ENCODE assay signal across 8 cellular contexts in the genomic region with DNA sequence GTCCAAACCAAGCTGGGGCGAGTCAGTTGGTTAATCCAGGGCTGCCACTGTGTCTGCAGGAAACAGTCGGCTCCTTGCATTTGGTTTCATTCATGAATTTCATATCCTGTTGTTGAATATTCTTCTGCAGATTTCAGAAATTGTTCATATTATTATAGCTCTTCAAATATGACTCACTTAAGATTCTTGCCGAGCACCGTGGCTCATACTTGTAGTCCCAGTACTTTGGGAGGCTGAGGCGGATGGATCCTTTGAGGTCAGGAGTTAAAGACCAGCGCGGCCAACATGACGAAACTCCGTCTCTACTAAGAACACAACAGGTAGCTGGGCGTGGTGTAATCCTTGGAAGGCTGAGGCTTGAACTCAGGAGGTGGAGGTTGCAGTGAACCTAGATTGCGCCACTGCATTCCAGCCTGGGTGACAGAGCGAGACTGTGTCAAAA. TPM values are rescaled to one million over a fixed set of nuclear protein-coding genes. Genes with fewer than 3 reads are reported as not detected.
DNase-seq lines count a peak whose midpoint lies in the region; FAIRE-seq and TF ChIP-seq lines count a peak whose summit lies in the region.

No MANE protein-coding gene starts in this region.

- H3K4me3 ChIP-seq in GM12865 (ENCODE audit: low read depth, low read length) (no peak overlapping the region), SJSA1 (no peak overlapping the region), H1 (ENCODE audit: extremely low read depth in 1 of 4, insufficient read depth in 2 of 4, low read depth in 3 of 4, low read length in 4 of 4) (no peak overlapping the region), retinal pigment epithelial cell (ENCODE audit: low read length) (peak overlapping the region; percentile 2)

- POLR2A ChIA-PET in H1 (lab: Charles Lee; ENCODE audit: partially characterized antibody), result interaction anchor here (1.2 to 3.7 kb wide), 3 partner anchors 10 to 66 kb away, joined by 3 to 19 read pairs (median 7); no protein-coding TSS in a partner anchor

- H3K36me3 ChIP-seq in SJSA1 (peaks cover 61% of the 10 kb centered on the region), H1 (ENCODE audit: control insufficient read depth in 2 of 4, insufficient read depth in 4 of 4, low read length in 3 of 4) (peaks cover 0 to 9% (median under 1%) of the 10 kb centered on the region in 4 experiments; a peak in 2 of 8 replicates)

- H2AFZ ChIP-seq in H1 (ENCODE audit: low read length), result no peak overlapping the region

- H3K79me2 ChIP-seq in H1 (ENCODE audit: control insufficient read depth in 1 of 2, insufficient read depth in 2 of 2, low read length in 2 of 2), result peaks cover 4 to 85% of the 10 kb centered on the region in 2 experiments

- H3K4me1 ChIP-seq in SJSA1 (replicated peaks), result peaks cover 75% of the 10 kb centered on the region
- H3K4me1 ChIP-seq in H1 (replicated peaks in 1 of 4; ENCODE audit: control insufficient read depth in 3 of 4, insufficient read depth in 4 of 4, low read length in 3 of 4), result peaks cover 3 to 8% (median 6%) of the 10 kb centered on the region in 4 experiments

- H3K9ac ChIP-seq in H1 (replicated peaks in 1 of 4; ENCODE audit: extremely low read depth in 1 of 4, low read depth in 3 of 4, low read length in 3 of 4), result no peak overlapping the region

- H3K79me1 ChIP-seq in H1 (ENCODE audit: low read depth, low read length), result peaks cover 11% of the 10 kb centered on the region

- H3K9me3 ChIP-seq in SJSA1 (replicated peaks) (no peaks in the 10 kb centered on the region), H1 (ENCODE audit: insufficient read depth in 2 of 2, low read depth in 1 of 2, low read length in 1 of 2) (no peaks in the 10 kb centered on the region)

- TF ChIP-seq POLR2A in H1 (IDR thresholded peaks at IDR 0.05; ENCODE audit: control extremely low read depth in 1 of 2, low read depth in 2 of 2, low read length in 2 of 2), result no peak

- TF ChIP-seq RAD21 in H1 (IDR thresholded peaks at IDR 0.05 in 1 of 2, conservative IDR thresholded peaks at IDR 0.05 in 1 of 2; ENCODE audit: low read depth in 2 of 2, low read length in 2 of 2), result no peak

- H2BK5ac ChIP-seq in H1 (ENCODE audit: low read depth, low read length), result no peak overlapping the region

- H3K27ac ChIP-seq in SJSA1 (peak overlapping the region; percentile 68), H1 (ENCODE audit: low read depth, low read length) (no peak overlapping the region)

- TF ChIP-seq EP300 in H1 (IDR thresholded peaks at IDR 0.05; ENCODE audit: borderline replicate concordance in 1 of 2, low read depth in 2 of 2, low read length in 2 of 2), result no peak

- no peak overlapping the region for H2BK12ac ChIP-seq in H1 (ENCODE audit: low read depth, low read length)

- H2AK5ac ChIP-seq in H1 (ENCODE audit: low read depth, low read length), result no peak overlapping the region

- H4K20me1 ChIP-seq in H1 (replicated peaks in 1 of 2; ENCODE audit: control insufficient read depth in 1 of 2, insufficient read depth in 2 of 2, low read length in 2 of 2), result peaks cover 13 to 14% of the 10 kb centered on the region in 2 experiments

- H3K4ac ChIP-seq in H1 (replicated peaks; ENCODE audit: insufficient read length, low read depth, low read length), result no peak overlapping the region

- no peak overlapping the region for H3K4me2 ChIP-seq in H1 (ENCODE audit: insufficient read depth in 1 of 2, low read depth in 2 of 2, low read length in 2 of 2)

- H3K27me3 ChIP-seq in SJSA1 (replicated peaks) (no peaks in the 10 kb centered on the region), H1 (replicated peaks in 1 of 4; ENCODE audit: control insufficient read depth in 3 of 4, extremely low read depth in 1 of 4, insufficient read depth in 3 of 4, low read length in 3 of 4) (no peaks in the 10 kb centered on the region)

- FAIRE-seq in H1 (lab: Jason Lieb, UNC), result no peak
- no peak for FAIRE-seq in GM19239 (lab: Jason Lieb, UNC)

- H2BK15ac ChIP-seq in H1 (ENCODE audit: low read length), result no peak overlapping the region

- H4K5ac ChIP-seq in H1 (ENCODE audit: insufficient read length, low read depth, low read length), result no peak overlapping the region

- no peak overlapping the region for H3K18ac ChIP-seq in H1 (ENCODE audit: extremely low read depth, low read length)

- H4K8ac ChIP-seq in H1 (ENCODE audit: extremely low read depth, insufficient read depth, low read length), result no peak overlapping the region

- H3K14ac ChIP-seq in H1 (ENCODE audit: insufficient read length), result no peak overlapping the region

- no peak for TF ChIP-seq CTCF in GM12865 (IDR thresholded peaks at IDR 0.05; ENCODE audit: insufficient read depth, low read depth, low read length, missing control alignments)
- TF ChIP-seq CTCF in H1 (IDR thresholded peaks at IDR 0.05; ENCODE audit: control extremely low read depth in 1 of 3, insufficient read depth in 1 of 3, low read depth in 1 of 3, low read length in 3 of 3), result no peak
- no peak for TF ChIP-seq CTCF in retinal pigment epithelial cell (conservative IDR thresholded peaks at IDR 0.05; ENCODE audit: low read depth, low read length)

- H4K91ac ChIP-seq in H1 (replicated peaks; ENCODE audit: insufficient read length, low read length), result no peak overlapping the region

- H3K23ac ChIP-seq in H1 (ENCODE audit: insufficient read length), result no peak overlapping the region

- DNase-seq in GM12865 (ENCODE audit: low read depth), result peak; percentile 70
- no peak for DNase-seq in SJSA1 (ENCODE audit: low read depth in 1 of 2, low spot score in 2 of 2)
- no peak for DNase-seq in H1 (ENCODE audit: low read depth in 1 of 2, low spot score in 2 of 2)
- DNase-seq in retinal pigment epithelial cell (ENCODE audit: low read depth), result peak; percentile 97
- no peak for DNase-seq in NCI-H146 (lab: John Stamatoyannopoulos, UW)
- no peak for DNase-seq in GM19239 (ENCODE audit: insufficient read length, low spot score)
- DNase-seq in UCSD-AML1 (lab: John Stamatoyannopoulos, UW; ENCODE audit: unreplicated experiment), result no peak
- no peak for DNase-seq in NCI-H2107 treated with DMSO at 0.1 percent for 48 hours (lab: John Stamatoyannopoulos, UW; ENCODE audit: unreplicated experiment)

- no peak overlapping the region for H2BK20ac ChIP-seq in H1 (ENCODE audit: low read length)

- peak overlapping the region; percentile 21 for H3K56ac ChIP-seq in H1 (replicated peaks; ENCODE audit: insufficient read length, low read depth, low read length)

- CTCF ChIA-PET in H1 (lab: Charles Lee; ENCODE audit: partially characterized antibody), result interaction anchor here (0.8 to 1.7 kb wide), 3 partner anchors 10 to 21 kb away, joined by 3 to 4 read pairs (median 4); no protein-coding TSS in a partner anchor

- H2BK120ac ChIP-seq in H1 (replicated peaks; ENCODE audit: low read depth, low read length), result no peak overlapping the region

- H3K23me2 ChIP-seq in H1 (ENCODE audit: low read depth, low read length), result no peaks in the 10 kb centered on the region

- WGBS in H1 (ENCODE audit: extremely low coverage in 1 of 2, insufficient coverage in 1 of 2, insufficient read length in 1 of 2, insufficient replicate concordance in 2 of 2, low coverage in 1 of 2, low lambda C conversion rate in 2 of 2, missing lambda C conversion rate in 1 of 2), 2 experiments, result 91% methylated on average over 12 of the region's 12 CpGs; no CpG with 5 or more reads in 1 of the 2 experiments

TF ChIP-seq in H1, 55 proteins besides CTCF, POLR2A, EP300 and RAD21:
- TF ChIP-seq HDAC6 (IDR thresholded peaks at IDR 0.05; ENCODE audit: low read depth, low read length), result no peak
- 0 out of 2 replicates have a peak, but pooled peaks have one; percentile 16 for TF ChIP-seq CEBPB (IDR thresholded peaks at IDR 0.05; ENCODE audit: low read depth, low read length)

RNA-seq across cellular contexts. Expression of a gene that starts 24.0 kb away (rescaled TPM):
- total RNA-seq in SJSA1 (2014; rRNA removed; shearing (Covaris generic)), result 515 and 604 TPM in 2 replicates
- total RNA-seq in H1 (2021; fragmentation: NEBNext Ultra II Directional; extraction: Animal tissue kit (Norgen Biotek cat#: 25700)), result 128 TPM in 2 replicates
- polyA plus RNA-seq in H1 (2011; rRNA removed), result 51.2 and 76.9 TPM in 2 replicates
- 68.1 TPM for polyA plus RNA-seq in H1 (2011; cell fraction: cytosol; rRNA removed)
- polyA plus RNA-seq in H1 (2011; cell fraction: nucleus; rRNA removed), result 135 TPM
- 83.6 to 123 TPM (median 119 TPM) in 4 replicates for polyA plus RNA-seq in H1 (2012, experiment 1 of 2)
- polyA plus RNA-seq in H1 (2012, experiment 2 of 2), result 93.7 TPM
- polyA plus RNA-seq in H1 (2013, experiment 1 of 2), result 63.5 TPM
- polyA plus RNA-seq in H1 (2013, experiment 2 of 2), result 58.9 TPM
- 45.6 and 46.7 TPM in 2 replicates for polyA minus RNA-seq in H1 (2011; rRNA and poly(A)+ RNA removed)
- polyA minus RNA-seq in H1 (2011; cell fraction: cytosol; rRNA and poly(A)+ RNA removed), result 55.2 TPM
- 47.8 TPM for polyA minus RNA-seq in H1 (2011; cell fraction: nucleus; rRNA and poly(A)+ RNA removed)

Comparison
In these comparisons a context has a peak if more than half of its experiments do, and no peak if none do; other contexts are left out.
1. DNase-seq: peak in GM12865 (single experiment) and retinal pigment epithelial cell (single experiment); none in SJSA1 (0 of 2), H1 (0 of 2), NCI-H146 (single experiment), GM19239 (single experiment), UCSD-AML1 (single experiment) and NCI-H2107 treated with DMSO at 0.1 percent for 48 hours (single experiment).